Comparison of ENCODE assay signal across 13 cellular contexts in genomic region chr2:46337208-46337994, GRCh38. TPM values are rescaled to one million over a fixed set of nuclear protein-coding genes. Genes with fewer than 3 reads are reported as not detected.
A peak's percentile ranks its signal among the peaks of the same experiment; 100 is the strongest.
DNase-seq lines count a peak whose midpoint lies in the region; ATAC-seq and TF ChIP-seq lines count a peak whose summit lies in the region.
"Had no signal": no experiment of that assay in that cellular context is flagged by ENCODE, and none has a peak within 500 bp of the region (broad histone marks: within the 10 kb centered on the region; RNA-seq: fewer than 3 reads in every experiment).

No MANE protein-coding gene starts in this region.

- peak overlapping the region; percentile 21; the same call in 1 of the 2 replicates for H3K18ac ChIP-seq in IMR-90 (ENCODE audit: low read depth, low read length)

- 0 out of 3 replicates have a peak overlapping the region, but pooled peaks have one; percentile 78 for H2BK15ac ChIP-seq in IMR-90 (ENCODE audit: low read depth, low read length)

- no peak overlapping the region for H3K56ac ChIP-seq in IMR-90 (ENCODE audit: extremely low read depth, insufficient read depth, low read length)

- peaks cover 0 to 26% (median 10%) of the 10 kb centered on the region in 4 donors for H3K4me1 Mint-ChIP-seq in CD4-positive, alpha-beta memory T cell

- peak overlapping the region; percentile 38 for H4K91ac ChIP-seq in IMR-90 (ENCODE audit: insufficient read depth, low read depth, low read length)

- H3K36me3 Mint-ChIP-seq in CD4-positive, alpha-beta memory T cell = no peaks in the 10 kb centered on the region

- no peaks in the 10 kb centered on the region for H3K27me3 ChIP-seq in ACC112 (ENCODE audit: insufficient read depth, low read length)
- H3K27me3 ChIP-seq in IMR-90 (ENCODE audit: control insufficient read depth, insufficient read depth, low read length) = no peaks in the 10 kb centered on the region
- H3K27me3 ChIP-seq in dorsolateral prefrontal cortex = no peaks in the 10 kb centered on the region
- H3K27me3 ChIP-seq in osteoblast (ENCODE audit: insufficient read depth, low read length) = no peaks in the 10 kb centered on the region
- no peaks in the 10 kb centered on the region for H3K27me3 ChIP-seq in CD4-positive, alpha-beta memory T cell (ENCODE audit: insufficient read depth, low read length)

- peaks cover 56% of the 10 kb centered on the region for H3K9me1 ChIP-seq in IMR-90 (ENCODE audit: insufficient read depth, low read length)

- TF ChIP-seq CTCF in IMR-90 (conservative IDR thresholded peaks at IDR 0.05; ENCODE audit: low read depth, low read length) = no peak
- TF ChIP-seq CTCF in dorsolateral prefrontal cortex (IDR thresholded peaks at IDR 0.05 in 54 of 56, conservative IDR thresholded peaks at IDR 0.05 in 2 of 56; ENCODE audit: low read depth in 1 of 56, partially characterized antibody in 56 of 56) = peak in 1 of 56 donors; percentile 14
- no peak for TF ChIP-seq CTCF in osteoblast (IDR thresholded peaks at IDR 0.05; ENCODE audit: extremely low read depth, low read depth, low read length)
- no peak for TF ChIP-seq CTCF in GM10248 (IDR thresholded peaks at IDR 0.05; ENCODE audit: control extremely low read depth, extremely low read depth, low read depth, missing control alignments)

- no peak overlapping the region for H4K5ac ChIP-seq in IMR-90 (ENCODE audit: low read depth, low read length)

- no peak for TF ChIP-seq RAD21 in IMR-90 (IDR thresholded peaks at IDR 0.05; ENCODE audit: low read length)

- H3K27ac ChIP-seq in ACC112 (ENCODE audit: low read depth, low read length) (peak overlapping the region; percentile 98), IMR-90 (ENCODE audit: insufficient read depth, low read length) (peak overlapping the region; percentile 87; the same call in 1 of the 2 replicates), dorsolateral prefrontal cortex (peak overlapping the region in 48 of 59 donors; percentile 13 to 90 (median 75)), osteoblast (ENCODE audit: low read depth, low read length) (peak overlapping the region; percentile 99)
- H3K27ac ChIP-seq in CD4-positive, alpha-beta memory T cell (ENCODE audit: low read depth, low read length) = no peak overlapping the region

- no peaks in the 10 kb centered on the region for H3K36me3 ChIP-seq in ACC112 (ENCODE audit: insufficient read depth, low read length)
- no peaks in the 10 kb centered on the region for H3K36me3 ChIP-seq in IMR-90 (ENCODE audit: control insufficient read depth, insufficient read depth, low read length)
- no peaks in the 10 kb centered on the region for H3K36me3 ChIP-seq in osteoblast (ENCODE audit: insufficient read depth, low read length)
- no peaks in the 10 kb centered on the region for H3K36me3 ChIP-seq in CD4-positive, alpha-beta memory T cell (ENCODE audit: insufficient read depth, low read length)

- H2BK120ac ChIP-seq in IMR-90 (ENCODE audit: low read depth, low read length) = peak overlapping the region; percentile 85; the same call in 1 of the 2 replicates

- H2AK9ac ChIP-seq in IMR-90 (replicated peaks; ENCODE audit: low read depth, low read length, poor library complexity) = no peak overlapping the region

- BruUV-seq in IMR-90 (replicated peaks; lab: Mats Ljungman, UMichigan) = no TSS peak

- CTCF ChIA-PET in IMR-90 (lab: Yijun Ruan, JAX) (interaction anchor here (1.4 kb wide), 1 partner anchor 29 kb away, joined by 3 read pairs; no protein-coding TSS in a partner anchor), GM10248 (lab: Yijun Ruan, JAX) (interaction anchor here (1.4 kb wide), 1 partner anchor 13 kb away, joined by 3 read pairs; no protein-coding TSS in a partner anchor)
- CTCF ChIA-PET in CD4-positive, alpha-beta memory T cell (lab: Charles Lee; ENCODE audit: partially characterized antibody) = interaction anchor here (0.7 to 2.4 kb wide), 4 partner anchors 9 to 23 kb away, joined by 3 to 7 read pairs (median 5); no protein-coding TSS in a partner anchor

- no peak overlapping the region for H2AK5ac ChIP-seq in IMR-90 (ENCODE audit: low read depth, low read length)

- POLR2A ChIA-PET in IMR-90 (lab: Charles Lee; ENCODE audit: unreplicated experiment) = no interaction called here
- POLR2A ChIA-PET in GM10248 (lab: Yijun Ruan, JAX) = interaction anchor here (0.5 kb wide), 1 partner anchor 1064 kb away, joined by 3 read pairs; no protein-coding TSS in a partner anchor
- POLR2A ChIA-PET in CD4-positive, alpha-beta memory T cell (lab: Charles Lee; ENCODE audit: partially characterized antibody) = no interaction called here

- H2AFZ ChIP-seq in ACC112 (ENCODE audit: low read length, unreplicated experiment) (no peak overlapping the region), IMR-90 (replicated peaks; ENCODE audit: low read length, poor library complexity) (no peak overlapping the region), osteoblast (ENCODE audit: low read length) (no peak overlapping the region)

- no peaks in the 10 kb centered on the region for H3K9me3 Mint-ChIP-seq in CD4-positive, alpha-beta memory T cell
- H3K9me3 Mint-ChIP-seq: stimulated activated naive CD8-positive, alpha-beta T cell treated with anti-CD3 and anti-CD28 coated beads, Interleukin-15, Interleukin-2, amounts not matched to agents 100 ng/mL and 50 ng/mL, for 24 hours had no signal

- H2BK20ac ChIP-seq in IMR-90 (ENCODE audit: low read depth, low read length) = no peak overlapping the region

- H3K9me3 ChIP-seq in IMR-90 (ENCODE audit: control insufficient read depth, insufficient read depth, low read length) (no peaks in the 10 kb centered on the region), osteoblast (ENCODE audit: low read depth, low read length) (no peaks in the 10 kb centered on the region)
- no peaks in the 10 kb centered on the region for H3K9me3 ChIP-seq in CD4-positive, alpha-beta memory T cell (ENCODE audit: control insufficient read depth in 1 of 2, low read length in 2 of 2)

- H2BK5ac ChIP-seq in IMR-90 (ENCODE audit: low read depth, low read length, poor library complexity, severe bottlenecking) = no peak overlapping the region

- H3K4ac ChIP-seq in IMR-90 (ENCODE audit: low read depth, low read length) = peak overlapping the region; percentile 12; the same call in 1 of the 2 replicates

- H3K4me3 ChIP-seq in ACC112 (ENCODE audit: low read depth, low read length) (no peak overlapping the region), IMR-90 (ENCODE audit: insufficient read depth, low read depth, low read length) (no peak overlapping the region), dorsolateral prefrontal cortex (no peak overlapping the region), osteoblast (ENCODE audit: insufficient read depth, low read length) (no peak overlapping the region)
- no peak overlapping the region for H3K4me3 ChIP-seq in CD4-positive, alpha-beta memory T cell (ENCODE audit: low read length in 2 of 2)

- peaks cover 0 to 6% of the 10 kb centered on the region in 2 donors for H3K27me3 Mint-ChIP-seq in CD4-positive, alpha-beta memory T cell

- H4K20me1 ChIP-seq in IMR-90 (ENCODE audit: insufficient read depth, low read length) = peaks cover 91% of the 10 kb centered on the region
- H4K20me1 ChIP-seq in osteoblast (ENCODE audit: insufficient read depth, low read length) = peaks cover 14% of the 10 kb centered on the region

- H3K4me1 ChIP-seq in ACC112 (ENCODE audit: control insufficient read depth, insufficient read depth, low read length, unreplicated experiment) (peaks cover 67% of the 10 kb centered on the region), IMR-90 (ENCODE audit: control insufficient read depth, insufficient read depth, low read length) (peaks cover 55% of the 10 kb centered on the region), osteoblast (ENCODE audit: insufficient read depth, low read length) (peaks cover 68% of the 10 kb centered on the region)
- no peaks in the 10 kb centered on the region for H3K4me1 ChIP-seq in CD4-positive, alpha-beta memory T cell (ENCODE audit: insufficient read depth, low read length)

- H3K79me2 ChIP-seq in ACC112 (ENCODE audit: control insufficient read depth, insufficient read depth, low read length, unreplicated experiment) = peaks cover 77% of the 10 kb centered on the region
- peaks cover 79% of the 10 kb centered on the region for H3K79me2 ChIP-seq in osteoblast (ENCODE audit: insufficient read depth, low read length)

- H3K4me3 Mint-ChIP-seq in CD4-positive, alpha-beta memory T cell = no peak overlapping the region
- H3K4me3 Mint-ChIP-seq: stimulated activated naive CD8-positive, alpha-beta T cell treated with anti-CD3 and anti-CD28 coated beads, Interleukin-15, Interleukin-2, amounts not matched to agents 100 ng/mL and 50 ng/mL, for 24 hours had no signal

- no peak for DNase-seq in IMR-90
- DNase-seq in dorsolateral prefrontal cortex = peak in 2 of 10 donors; percentile 26 to 55
- no peak for DNase-seq in osteoblast (ENCODE audit: insufficient read length, low spot score, missing footprints)
- no peak for DNase-seq in GM10248 (ENCODE audit: extremely low spot score)
- no peak for DNase-seq in CD4-positive, alpha-beta memory T cell
- no peak for DNase-seq in RPMI8226
- DNase-seq: activated CD4-positive, alpha-beta T cell treated with anti-CD3 and anti-CD28 coated beads, Interleukin-2, amount 50 U/mL, for 1 hour; activated gamma-delta T cell treated with Interleukin-2 at 50 U/mL for 16 hours; dermis blood vessel endothelial cell had no signal

- peak overlapping the region; percentile 34 to 86; a peak in 2 of 4 replicates for H4K8ac ChIP-seq in IMR-90 (ENCODE audit: low read depth in 2 of 2, low read length in 2 of 2)

- H3K79me1 ChIP-seq in IMR-90 (ENCODE audit: low read depth in 1 of 2, low read length in 2 of 2) = peaks cover 42 to 92% of the 10 kb centered on the region in 2 experiments

- H3K4me2 ChIP-seq in IMR-90 (ENCODE audit: low read depth, low read length) = no peak overlapping the region
- no peak overlapping the region for H3K4me2 ChIP-seq in osteoblast (ENCODE audit: insufficient read depth, low read length)

- WGBS in IMR-90 (ENCODE audit: extremely low coverage in 2 of 2, insufficient read length in 1 of 2), 2 experiments = 88% methylated on average over 4 of the region's 11 CpGs; no CpG with 5 or more reads in 1 of the 2 experiments

- 0 out of 2 replicates have a peak overlapping the region, but pooled peaks have one; percentile 34 for H3K9ac ChIP-seq in IMR-90 (ENCODE audit: low read depth, low read length)

- in situ Hi-C loops in IMR-90 (cut with MboI; ENCODE audit: low sequenced_read_pairs) = no loop called here

- intact Hi-C loops in IMR-90 (cut with micrococcal nuclease) (no loop called here), dorsolateral prefrontal cortex (cut with DNase I) (no loop called here)
- intact Hi-C loops in CD4-positive, alpha-beta memory T cell (cut with micrococcal nuclease) = no loop called here

- dilution Hi-C loops in IMR-90 (cut with HindIII; ENCODE audit: low sequenced_read_pairs, unreplicated experiment) = no loop called here

- ATAC-seq in IMR-90 (ENCODE audit: low read depth) (no peak), HG02588 (IDR thresholded peaks at IDR 0.05; ENCODE audit: unreplicated experiment) (no peak)

- H3K23ac ChIP-seq in IMR-90 (ENCODE audit: low read depth, low read length) = peak overlapping the region; percentile 94; the same call in 1 of the 2 replicates

- peak overlapping the region in 1 of 7 donors; percentile 7 for H3K27ac Mint-ChIP-seq in CD4-positive, alpha-beta memory T cell
- H3K27ac Mint-ChIP-seq: stimulated activated naive CD8-positive, alpha-beta T cell treated with anti-CD3 and anti-CD28 coated beads, Interleukin-15, Interleukin-2, amounts not matched to agents 100 ng/mL and 50 ng/mL, for 24 hours had no signal

- peak overlapping the region; percentile 51 for H3K14ac ChIP-seq in IMR-90 (replicated peaks; ENCODE audit: low read depth, low read length)

- no peak for TF ChIP-seq POLR2A in IMR-90 (IDR thresholded peaks at IDR 0.05; ENCODE audit: low read depth, low read length)

RNA-seq across cellular contexts. Expression of gene EPAS1, which starts 40.2 kb away (rescaled TPM):
- total RNA-seq in IMR-90 (2012; rRNA removed) (21.9 and 40.7 TPM in 2 replicates), dorsolateral prefrontal cortex (100 to 1,000 TPM in 100 of 120 experiments, 10 to 100 TPM in 20; 63.6 to 481 (median 129) TPM), osteoblast (198 and 260 TPM in 2 replicates)
- 103 and 120 TPM in 2 replicates for polyA plus RNA-seq in IMR-90 (2012; rRNA removed)
- 117 and 156 TPM in 2 replicates for polyA plus RNA-seq in IMR-90 (2012; cell fraction: cytosol; rRNA removed)
- 108 and 158 TPM in 2 replicates for polyA plus RNA-seq in IMR-90 (2012; cell fraction: nucleus; rRNA removed; ENCODE audit: low replicate concordance)
- 1 to 10 TPM; 2.3 to 2.7 TPM for total RNA-seq in CD4-positive, alpha-beta memory T cell
- under 1 TPM in 1 of 2 donors, not detected in 1; 0.40 TPM for polyA plus RNA-seq in CD4-positive, alpha-beta memory T cell
- polyA plus RNA-seq: neural cell had no signal
